Comparison of ENCODE assay signal across 33 cellular contexts in the genomic region with DNA sequence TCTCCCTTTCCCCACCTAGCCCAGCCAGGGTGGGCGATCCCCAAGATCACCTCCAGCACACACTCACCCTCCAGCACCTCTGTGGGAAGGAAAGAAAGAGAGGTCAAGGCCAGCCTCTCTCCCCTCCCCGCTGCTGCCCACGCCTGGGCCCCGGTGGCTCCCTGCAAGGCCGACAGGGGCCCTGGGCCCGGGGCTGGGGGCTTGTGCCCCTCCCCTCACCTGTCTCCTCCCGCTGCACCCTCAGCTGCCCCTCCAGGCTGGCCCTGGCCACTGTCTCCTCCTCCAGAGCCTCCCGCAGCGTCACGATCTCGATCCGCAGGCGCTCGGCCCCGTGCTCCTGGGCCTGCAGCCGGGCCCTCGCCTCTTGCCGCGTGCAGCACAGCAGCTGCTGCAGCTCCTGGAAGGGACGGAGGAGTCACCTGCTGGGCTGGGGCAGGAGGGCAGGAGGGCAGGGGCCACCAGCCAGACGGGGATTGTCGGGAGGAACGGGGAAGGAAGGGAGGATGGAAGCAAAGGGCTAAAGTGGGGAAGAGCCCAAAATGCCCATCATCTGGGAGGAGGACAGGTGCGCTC. TPM values are rescaled to one million over a fixed set of nuclear protein-coding genes. Genes with fewer than 3 reads are reported as not detected.
"Had no signal": no experiment of that assay in that cellular context is flagged by ENCODE, and none has a peak within 500 bp of the region (broad histone marks: within the 10 kb centered on the region; RNA-seq: fewer than 3 reads in every experiment).

No MANE protein-coding gene starts in this region.

- H3K36me3 Mint-ChIP-seq: activated CD4-positive, alpha-beta memory T cell treated with anti-CD3 and anti-CD28 coated beads for 36 hours; activated naive CD4-positive, alpha-beta T cell treated with anti-CD3 and anti-CD28 coated beads, Interleukin-2, amount 50 U/mL, for 24 hours; mesothelial cell of epicardium; naive B cell had no signal

- FAIRE-seq: bronchial epithelial cell, colon, endometrium, islet of Langerhans, pancreas had no signal

- H3K9me3 ChIP-seq: esophagus squamous epithelium, pancreas, spleen, testis, transverse colon, uterus had no signal

- ATAC-seq: activated naive CD8-positive, alpha-beta T cell treated with anti-CD3 and anti-CD28 coated beads, Interleukin-2, amount 50 U/mL, for 24 hours; activated T-cell treated with anti-CD3 and anti-CD28 coated beads, Interleukin-2, amount 50 U/mL, for 4 hours; left ventricle myocardium superior; pancreas; T-helper 17 cell had no signal

- H3K36me3 ChIP-seq: uterus had no signal

- DNase-seq: activated CD4-positive, alpha-beta memory T cell treated with anti-CD3 and anti-CD28 coated beads for 36 hours; activated CD4-positive, alpha-beta T cell treated with anti-CD3 and anti-CD28 coated beads, Interleukin-2, amount 10 ng/mL, durations not matched to agents 24 days and 14 days; activated CD4-positive, CD25-positive, alpha-beta regulatory T cell treated with anti-CD3 and anti-CD28 coated beads, Interleukin-2, amount 50 U/mL, for 72 hours; activated naive CD8-positive, alpha-beta T cell treated with anti-CD3 and anti-CD28 coated beads, Interleukin-2, amount 50 U/mL, for 24 hours; activated T-cell treated with anti-CD3 and anti-CD28 coated beads, Interleukin-2, amount 50 U/mL, for 4 hours; amygdala; dermis blood vessel endothelial cell; effector CD4-positive, alpha-beta T cell; esophagus squamous epithelium; foreskin melanocyte; left ventricle myocardium superior; naive B cell; nucleus accumbens; right cardiac atrium; spleen; stimulated activated naive CD4-positive, alpha-beta T cell treated with Interleukin-2 at 50 U/mL for 16 hours; SW 1271; T-helper 17 cell; T1000; testis; transverse colon; uterus had no signal

- H3K4me1 Mint-ChIP-seq: activated naive CD4-positive, alpha-beta T cell treated with anti-CD3 and anti-CD28 coated beads, Interleukin-2, amount 50 U/mL, for 24 hours; mesothelial cell of epicardium had no signal

- H3K4me1 ChIP-seq: pancreas, testis, uterus had no signal

- H3K27me3 ChIP-seq: esophagus squamous epithelium, pancreas, spleen, testis, transverse colon, uterus had no signal

- H3K27ac ChIP-seq: epithelial cell of prostate, esophagus squamous epithelium, pancreas, spleen, testis, transverse colon, uterus had no signal

- H3K27me3 Mint-ChIP-seq: activated CD4-positive, alpha-beta memory T cell treated with anti-CD3 and anti-CD28 coated beads for 36 hours; activated CD4-positive, alpha-beta T cell treated with anti-CD3 and anti-CD28 coated beads, Interleukin-2, amount 10 ng/mL, durations not matched to agents 24 days and 14 days; activated naive CD4-positive, alpha-beta T cell treated with anti-CD3 and anti-CD28 coated beads, Interleukin-2, amount 50 U/mL, for 24 hours; activated naive CD8-positive, alpha-beta T cell treated with anti-CD3 and anti-CD28 coated beads, Interleukin-2, amount 50 U/mL, for 24 hours; naive B cell; T-helper 17 cell had no signal

- H3K27ac Mint-ChIP-seq: activated CD4-positive, alpha-beta memory T cell treated with anti-CD3 and anti-CD28 coated beads for 36 hours; activated CD4-positive, alpha-beta T cell treated with anti-CD3 and anti-CD28 coated beads, Interleukin-2, amount 10 ng/mL, durations not matched to agents 24 days and 14 days; activated naive CD4-positive, alpha-beta T cell treated with anti-CD3 and anti-CD28 coated beads, Interleukin-2, amount 50 U/mL, for 24 hours; activated naive CD8-positive, alpha-beta T cell treated with anti-CD3 and anti-CD28 coated beads, Interleukin-2, amount 50 U/mL, for 24 hours; activated T-helper 2 cell treated with anti-CD3 and anti-CD28 coated beads, Interferon-gamma antibody, Interleukin-2, Interleukin-4, amounts not matched to agents 10 μg/mL and 5 μg/mL and 100 μg/mL, durations not matched to agents 14 hours and 24 hours and 36 hours; mesothelial cell of epicardium; naive B cell; T-helper 17 cell had no signal

- H3K9me3 Mint-ChIP-seq: activated CD4-positive, alpha-beta memory T cell treated with anti-CD3 and anti-CD28 coated beads for 36 hours; activated CD4-positive, alpha-beta T cell treated with anti-CD3 and anti-CD28 coated beads, Interleukin-2, amount 10 ng/mL, durations not matched to agents 24 days and 14 days; activated naive CD4-positive, alpha-beta T cell treated with anti-CD3 and anti-CD28 coated beads, Interleukin-2, amount 50 U/mL, for 24 hours; activated naive CD8-positive, alpha-beta T cell treated with anti-CD3 and anti-CD28 coated beads, Interleukin-2, amount 50 U/mL, for 24 hours; activated T-cell treated with anti-CD3 and anti-CD28 coated beads, Interleukin-2, amount 50 U/mL, for 4 hours; activated T-helper 2 cell treated with anti-CD3 and anti-CD28 coated beads, Interferon-gamma antibody, Interleukin-2, Interleukin-4, amounts not matched to agents 10 μg/mL and 5 μg/mL and 100 μg/mL, durations not matched to agents 14 hours and 24 hours and 36 hours; mesothelial cell of epicardium; naive B cell had no signal

- H3K4me3 ChIP-seq: esophagus squamous epithelium, pancreas, spleen, testis, transverse colon, uterus had no signal

- H3K4me3 Mint-ChIP-seq: activated CD4-positive, alpha-beta memory T cell treated with anti-CD3 and anti-CD28 coated beads for 36 hours; activated CD4-positive, alpha-beta T cell treated with anti-CD3 and anti-CD28 coated beads, Interleukin-2, amount 10 ng/mL, durations not matched to agents 24 days and 14 days; activated naive CD4-positive, alpha-beta T cell treated with anti-CD3 and anti-CD28 coated beads, Interleukin-2, amount 50 U/mL, for 24 hours; activated naive CD8-positive, alpha-beta T cell treated with anti-CD3 and anti-CD28 coated beads, Interleukin-2, amount 50 U/mL, for 24 hours; activated T-cell treated with anti-CD3 and anti-CD28 coated beads, Interleukin-2, amount 50 U/mL, for 4 hours; mesothelial cell of epicardium; naive B cell; T-helper 17 cell had no signal

RNA-seq across cellular contexts. Expression of gene CD19, which starts 25.9 kb away (rescaled TPM):
- total RNA-seq: activated CD4-positive, alpha-beta T cell treated with anti-CD3 and anti-CD28 coated beads, Interleukin-2, amount 10 ng/mL, durations not matched to agents 24 days and 14 days; bronchial epithelial cell; dermis blood vessel endothelial cell; left ventricle myocardium superior; mesothelial cell of epicardium; pulmonary artery endothelial cell had no signal
- polyA plus RNA-seq: neural cell had no signal

RNA-seq across cellular contexts. Expression of gene ATP2A1, which starts 27.6 kb away (rescaled TPM):
- total RNA-seq: dermis blood vessel endothelial cell had no signal
